Comparison of ENCODE assay signal across 15 cellular contexts in the genomic region with DNA sequence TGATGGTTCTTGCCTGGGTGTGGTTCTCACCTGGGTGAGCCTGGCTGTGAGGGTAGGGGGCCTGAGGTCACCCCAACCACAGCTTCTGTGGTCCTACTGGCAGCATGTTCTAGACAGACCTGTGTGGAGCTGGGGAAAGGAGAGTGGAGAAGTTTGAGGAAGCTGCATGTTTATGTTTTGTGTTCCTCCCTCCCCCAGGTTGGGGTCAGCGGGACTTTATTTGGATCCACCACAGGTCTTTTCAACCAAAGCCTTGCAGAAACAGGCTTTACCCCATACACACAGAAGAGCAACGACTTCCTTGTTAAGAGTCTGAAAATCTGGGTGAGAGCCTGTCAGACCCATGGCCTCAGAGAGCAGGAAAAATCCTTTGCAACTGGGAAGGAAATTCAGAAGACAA. TPM values are rescaled to one million over a fixed set of nuclear protein-coding genes. Genes with fewer than 3 reads are reported as not detected.
DNase-seq lines count a peak whose midpoint lies in the region; ATAC-seq and TF ChIP-seq lines count a peak whose summit lies in the region.
"Had no signal": no experiment of that assay in that cellular context is flagged by ENCODE, and none has a peak within 500 bp of the region (broad histone marks: within the 10 kb centered on the region; RNA-seq: fewer than 3 reads in every experiment).

No MANE protein-coding gene starts in this region.

- DNase-seq in heart left ventricle (no peak), cardiac septum (ENCODE audit: low spot score) (no peak), fibroblast of lung (ENCODE audit: low read depth in 2 of 2) (no peak), pons (ENCODE audit: low spot score) (peak; percentile 3), vagina (ENCODE audit: extremely low spot score in 2 of 2) (no peak), MG63 (no peak)
- no peak for DNase-seq in activated naive CD4-positive, alpha-beta T cell (lab: John Stamatoyannopoulos, UW)
- DNase-seq: activated CD8-positive, alpha-beta memory T cell treated with anti-CD3 and anti-CD28 coated beads, Interleukin-2, amount 50 U/mL, for 48 hours; amniotic stem cell; NCI-H1048; NCI-H510A treated with DMSO at 0.1 percent for 48 hours; SHP77 treated with DMSO at 0.1 percent for 48 hours; stimulated activated naive CD4-positive, alpha-beta T cell had no signal

- H3K27me3 ChIP-seq in heart left ventricle = peaks cover 0 to 14% (median 0%) of the 10 kb centered on the region in 9 donors
- H3K27me3 ChIP-seq in fibroblast of lung (ENCODE audit: control insufficient read depth, insufficient read depth, low read length) = no peaks in the 10 kb centered on the region
- H3K27me3 ChIP-seq in vagina = no peaks in the 10 kb centered on the region
- H3K27me3 ChIP-seq in MG63 = no peaks in the 10 kb centered on the region

- intact Hi-C loops in heart left ventricle (cut with DNase I) = loop anchor here in 3 of 10 donors (2.0 kb wide), 2 partner anchors 15 to 19 kb away; no protein-coding TSS in a partner anchor
- intact Hi-C loops in cardiac septum (cut with DNase I) = loop anchor here (2.0 kb wide), 1 partner anchor 19 kb away; no protein-coding TSS in a partner anchor
- intact Hi-C loops in vagina (cut with DNase I) = loop anchor here (10.0 kb wide), 1 partner anchor 549 kb away; a partner anchor contains a TSS

- no peak for TF ChIP-seq CTCF in heart left ventricle (IDR thresholded peaks at IDR 0.05)
- no peak for TF ChIP-seq CTCF in fibroblast of lung (conservative IDR thresholded peaks at IDR 0.05 in 1 of 2, IDR thresholded peaks at IDR 0.05 in 1 of 2; ENCODE audit: low read depth in 1 of 2, low read length in 2 of 2)
- no peak for TF ChIP-seq CTCF in vagina (IDR thresholded peaks at IDR 0.05)

- H3K9me3 ChIP-seq in heart left ventricle (no peaks in the 10 kb centered on the region), fibroblast of lung (ENCODE audit: control insufficient read depth, insufficient read depth, low read depth, low read length) (no peaks in the 10 kb centered on the region), vagina (no peaks in the 10 kb centered on the region), MG63 (no peaks in the 10 kb centered on the region)
- H3K9me3 ChIP-seq: neutrophil had no signal

- H3K79me2 ChIP-seq in fibroblast of lung (ENCODE audit: control insufficient read depth, insufficient read depth, low read length) = peaks cover 86% of the 10 kb centered on the region

- no peak overlapping the region for H2AFZ ChIP-seq in fibroblast of lung (ENCODE audit: low read length)

- TF ChIP-seq POLR2A in heart left ventricle (IDR thresholded peaks at IDR 0.05) (no peak), vagina (IDR thresholded peaks at IDR 0.05) (no peak)

- H4K20me1 ChIP-seq in fibroblast of lung (ENCODE audit: control insufficient read depth, extremely low read depth, insufficient read depth, low read length) = no peaks in the 10 kb centered on the region

- H3K4me1 ChIP-seq in heart left ventricle (peaks cover 7 to 94% (median 74%) of the 10 kb centered on the region in 12 donors), fibroblast of lung (ENCODE audit: control insufficient read depth, extremely low read depth, insufficient read depth, low read length) (peaks cover 8% of the 10 kb centered on the region), vagina (peaks cover 97% of the 10 kb centered on the region)

- peak overlapping the region; percentile 40 for H3K4me2 ChIP-seq in fibroblast of lung (ENCODE audit: extremely low read depth, insufficient read depth, low read length)

- H3K9ac ChIP-seq in fibroblast of lung (ENCODE audit: insufficient read depth, low read length) = no peak overlapping the region

- WGBS in heart left ventricle, 4 donors = 55 to 57% (median 56%) methylated on average over 2 of the region's 2 CpGs

- H3K4me3 ChIP-seq in heart left ventricle (peak overlapping the region in 5 of 12 donors; percentile 2 to 95 (median 87)), fibroblast of lung (replicated peaks in 1 of 4; ENCODE audit: control extremely low read depth in 1 of 4, insufficient read depth in 1 of 4, low read depth in 3 of 4, low read length in 4 of 4) (peak overlapping the region in 1 of 4 experiments; percentile 27), vagina (no peak overlapping the region), MG63 (no peak overlapping the region)

- H3K27ac ChIP-seq in heart left ventricle = peak overlapping the region; percentile 54 to 99 (median 94)
- no peak overlapping the region for H3K27ac ChIP-seq in fibroblast of lung (ENCODE audit: insufficient read depth, low read length)
- peak overlapping the region; percentile 91 for H3K27ac ChIP-seq in vagina
- H3K27ac ChIP-seq: neutrophil had no signal

- no peak for ATAC-seq in heart left ventricle
- no peak for ATAC-seq in esophagus mucosa

- H3K36me3 ChIP-seq in heart left ventricle = peaks cover 0 to 30% (median 7%) of the 10 kb centered on the region in 9 donors
- peaks cover 2% of the 10 kb centered on the region for H3K36me3 ChIP-seq in fibroblast of lung (ENCODE audit: control insufficient read depth, insufficient read depth, low read length)
- H3K36me3 ChIP-seq in vagina = no peaks in the 10 kb centered on the region
- H3K36me3 ChIP-seq in MG63 = peaks cover 49% of the 10 kb centered on the region
- H3K36me3 ChIP-seq: neutrophil had no signal

RNA-seq across cellular contexts. Expression of a gene that starts 5.6 kb away (rescaled TPM):
- total RNA-seq in heart left ventricle (10 to 100 TPM; 29.9 to 96.1 (median 54.7) TPM), cardiac septum (70.2 TPM), fibroblast of lung (266 and 856 TPM in 2 replicates), vagina (366 TPM), esophagus mucosa (597 TPM)
- polyA plus RNA-seq in heart left ventricle (10 to 100 TPM; 63.2 to 87.4 TPM), fibroblast of lung (520 and 1,081 TPM in 2 replicates)
- 290 and 636 TPM in 2 replicates for polyA plus RNA-seq in fibroblast of lung (2012)
- polyA minus RNA-seq in fibroblast of lung (ENCODE audit: low replicate concordance) = 150 and 262 TPM in 2 replicates
- total RNA-seq in MG63 (2014; rRNA removed; shearing (Covaris generic); ENCODE audit: low replicate concordance) = 95.5 and 98.2 TPM in 2 replicates
